Comparison of ENCODE assay signal across 19 cellular contexts in the genomic region with DNA sequence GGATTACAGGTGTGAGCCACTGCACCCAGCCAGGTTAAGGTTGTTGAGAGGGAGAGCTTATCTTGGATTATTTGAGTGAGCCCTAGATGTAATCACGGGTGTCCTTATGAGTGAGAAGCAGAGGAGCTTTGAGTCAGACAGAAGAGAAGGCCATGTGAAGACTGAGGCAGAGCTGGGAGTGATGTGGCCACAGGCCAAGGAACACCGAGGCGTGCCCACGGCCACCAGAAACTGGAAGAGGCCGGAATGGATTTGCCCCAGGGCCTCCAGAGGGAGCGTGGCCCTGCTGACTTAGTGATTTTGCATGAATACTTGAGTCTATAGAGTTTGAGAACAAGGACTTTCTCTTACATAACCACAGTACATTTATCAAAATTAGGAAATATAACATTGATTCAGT.
DNase-seq lines count a peak whose midpoint lies in the region; ATAC-seq and TF ChIP-seq lines count a peak whose summit lies in the region.
"Had no signal": no experiment of that assay in that cellular context is flagged by ENCODE, and none has a peak within 500 bp of the region (broad histone marks: within the 10 kb centered on the region; RNA-seq: fewer than 3 reads in every experiment).

No MANE protein-coding gene starts in this region.

- DNase-seq in MCF 10A (ENCODE audit: unreplicated experiment) = peak; percentile 57
- DNase-seq in breast epithelium (ENCODE audit: low spot score in 2 of 2) = no peak
- DNase-seq in T-cell = no peak
- DNase-seq in central memory CD8-positive, alpha-beta T cell (ENCODE audit: low spot score in 2 of 2) = no peak
- no peak for DNase-seq in stimulated activated effector memory CD8-positive, alpha-beta T cell treated with anti-CD3 and anti-CD28 coated beads, Interleukin-12 subunit alpha, Interleukin-12 subunit beta, amount 100 ng/mL, for 72 hours (ENCODE audit: low spot score in 2 of 2)
- DNase-seq in NCI-H345 (lab: John Stamatoyannopoulos, UW) = no peak
- no peak for DNase-seq in NCI-H1092 (lab: John Stamatoyannopoulos, UW)
- no peak for DNase-seq in CD8-positive, alpha-beta T cell
- DNase-seq: CD8-positive, alpha-beta memory T cell; DMS79 treated with DMSO at 0.1 percent for 48 hours; H7; Kasumi-1; NCI-H1417; NCI-H187 treated with DMSO at 0.1 percent for 48 hours; OCI-M1; RPMI8226 had no signal

- H3K27me3 ChIP-seq in breast epithelium = no peaks in the 10 kb centered on the region
- H3K27me3 ChIP-seq in CD8-positive, alpha-beta T cell (ENCODE audit: insufficient read depth, low read length) = no peaks in the 10 kb centered on the region

- BruUV-seq in MCF 10A (replicated peaks; lab: Mats Ljungman, UMichigan) = no TSS peak

- H3K4me1 ChIP-seq in breast epithelium = no peaks in the 10 kb centered on the region
- H3K4me1 ChIP-seq in CD8-positive, alpha-beta T cell (ENCODE audit: insufficient read depth, low read length) = peaks cover 18% of the 10 kb centered on the region

- POLR2A ChIA-PET in MCF 10A (lab: Yijun Ruan, JAX) = interaction anchor here (0.6 kb wide), 1 partner anchor 10 kb away, joined by 3 read pairs; no protein-coding TSS in a partner anchor
- POLR2A ChIA-PET in T-cell (lab: Charles Lee) = no interaction called here
- POLR2A ChIA-PET in CD8-positive, alpha-beta T cell (lab: Charles Lee) = interaction anchor here (1.0 kb wide), 1 partner anchor 21 kb away, joined by 3 read pairs; no protein-coding TSS in a partner anchor

- TF ChIP-seq CTCF in MCF 10A (IDR thresholded peaks at IDR 0.05; ENCODE audit: unreplicated experiment) (no peak), breast epithelium (IDR thresholded peaks at IDR 0.05) (no peak)
- no peak for TF ChIP-seq CTCF in CD8-positive, alpha-beta T cell (IDR thresholded peaks at IDR 0.05)

- TF ChIP-seq POLR2A in breast epithelium (IDR thresholded peaks at IDR 0.05) = no peak

- H3K27ac Mint-ChIP-seq in MCF 10A (ENCODE audit: low read depth, unreplicated experiment) (peak overlapping the region; percentile 22), T-cell (peak overlapping the region; percentile 74 to 76)
- H3K27ac Mint-ChIP-seq in central memory CD8-positive, alpha-beta T cell (ENCODE audit: low read depth) = peak overlapping the region; percentile 32
- peak overlapping the region; percentile 16 for H3K27ac Mint-ChIP-seq in stimulated activated effector memory CD8-positive, alpha-beta T cell treated with anti-CD3 and anti-CD28 coated beads, Interleukin-12 subunit alpha, Interleukin-12 subunit beta, amount 100 ng/mL, for 72 hours
- H3K27ac Mint-ChIP-seq in CD8-positive, alpha-beta T cell = no peak overlapping the region
- H3K27ac Mint-ChIP-seq: B cell had no signal

- H3K4me3 Mint-ChIP-seq in MCF 10A (ENCODE audit: unreplicated experiment) (no peak overlapping the region), T-cell (no peak overlapping the region)
- no peak overlapping the region for H3K4me3 Mint-ChIP-seq in central memory CD8-positive, alpha-beta T cell
- H3K4me3 Mint-ChIP-seq in stimulated activated effector memory CD8-positive, alpha-beta T cell treated with anti-CD3 and anti-CD28 coated beads, Interleukin-12 subunit alpha, Interleukin-12 subunit beta, amount 100 ng/mL, for 72 hours = no peak overlapping the region
- no peak overlapping the region for H3K4me3 Mint-ChIP-seq in CD8-positive, alpha-beta T cell
- H3K4me3 Mint-ChIP-seq: B cell; CD8-positive, alpha-beta memory T cell; IgD-negative memory B cell had no signal

- H3K4me1 Mint-ChIP-seq in MCF 10A (ENCODE audit: insufficient read depth, unreplicated experiment) (peaks cover 12% of the 10 kb centered on the region), T-cell (peaks cover 37 to 44% (median 41%) of the 10 kb centered on the region in 3 donors)
- peaks cover 42% of the 10 kb centered on the region for H3K4me1 Mint-ChIP-seq in central memory CD8-positive, alpha-beta T cell
- H3K4me1 Mint-ChIP-seq in stimulated activated effector memory CD8-positive, alpha-beta T cell treated with anti-CD3 and anti-CD28 coated beads, Interleukin-12 subunit alpha, Interleukin-12 subunit beta, amount 100 ng/mL, for 72 hours = peaks cover 35% of the 10 kb centered on the region
- H3K4me1 Mint-ChIP-seq in CD8-positive, alpha-beta T cell (ENCODE audit: low read depth) = peaks cover 34% of the 10 kb centered on the region

- intact Hi-C loops in MCF 10A (cut with micrococcal nuclease) = no loop called here
- intact Hi-C loops in breast epithelium (cut with DNase I; ENCODE audit: low total_unique reads) = no loop called here
- intact Hi-C loops in CD8-positive, alpha-beta T cell (cut with DNase I, micrococcal nuclease) = no loop called here

- H3K36me3 Mint-ChIP-seq in MCF 10A (ENCODE audit: insufficient read depth, unreplicated experiment) (peaks cover 12% of the 10 kb centered on the region), T-cell (peaks cover 28% of the 10 kb centered on the region)
- H3K36me3 Mint-ChIP-seq in central memory CD8-positive, alpha-beta T cell (ENCODE audit: insufficient read depth) = peaks cover 2% of the 10 kb centered on the region
- H3K36me3 Mint-ChIP-seq in stimulated activated effector memory CD8-positive, alpha-beta T cell treated with anti-CD3 and anti-CD28 coated beads, Interleukin-12 subunit alpha, Interleukin-12 subunit beta, amount 100 ng/mL, for 72 hours = no peaks in the 10 kb centered on the region
- peaks cover 21% of the 10 kb centered on the region for H3K36me3 Mint-ChIP-seq in CD8-positive, alpha-beta T cell

- H3K36me3 ChIP-seq in breast epithelium = no peaks in the 10 kb centered on the region
- no peaks in the 10 kb centered on the region for H3K36me3 ChIP-seq in CD8-positive, alpha-beta T cell (ENCODE audit: insufficient read depth, low read length)

- H3K27me3 Mint-ChIP-seq in MCF 10A (ENCODE audit: insufficient read depth, unreplicated experiment) (no peaks in the 10 kb centered on the region), T-cell (no peaks in the 10 kb centered on the region)
- H3K27me3 Mint-ChIP-seq in central memory CD8-positive, alpha-beta T cell = no peaks in the 10 kb centered on the region
- H3K27me3 Mint-ChIP-seq in CD8-positive, alpha-beta T cell (ENCODE audit: low read depth) = no peaks in the 10 kb centered on the region
- H3K27me3 Mint-ChIP-seq: B cell; CD8-positive, alpha-beta memory T cell; IgD-negative memory B cell had no signal

- H3K9me3 Mint-ChIP-seq in MCF 10A (ENCODE audit: unreplicated experiment) = no peaks in the 10 kb centered on the region
- H3K9me3 Mint-ChIP-seq in T-cell = no peaks in the 10 kb centered on the region
- H3K9me3 Mint-ChIP-seq in central memory CD8-positive, alpha-beta T cell = no peaks in the 10 kb centered on the region
- H3K9me3 Mint-ChIP-seq in stimulated activated effector memory CD8-positive, alpha-beta T cell treated with anti-CD3 and anti-CD28 coated beads, Interleukin-12 subunit alpha, Interleukin-12 subunit beta, amount 100 ng/mL, for 72 hours = no peaks in the 10 kb centered on the region
- H3K9me3 Mint-ChIP-seq in CD8-positive, alpha-beta T cell = no peaks in the 10 kb centered on the region
- H3K9me3 Mint-ChIP-seq: CD8-positive, alpha-beta memory T cell had no signal

- no peak overlapping the region for H3K4me3 ChIP-seq in breast epithelium
- H3K4me3 ChIP-seq in CD8-positive, alpha-beta T cell (ENCODE audit: low read depth, low read length) = no peak overlapping the region

- no peak for ATAC-seq in T-cell (replicated peaks in 1 of 4)
- ATAC-seq in central memory CD8-positive, alpha-beta T cell (replicated peaks; ENCODE audit: extremely low read depth, poor library complexity, severe bottlenecking) = no peak
- no peak for ATAC-seq in stimulated activated effector memory CD8-positive, alpha-beta T cell treated with anti-CD3 and anti-CD28 coated beads, Interleukin-12 subunit alpha, Interleukin-12 subunit beta, amount 100 ng/mL, for 72 hours
- no peak for ATAC-seq in CD8-positive, alpha-beta T cell

- no peaks in the 10 kb centered on the region for H3K9me3 ChIP-seq in breast epithelium
- H3K9me3 ChIP-seq in CD8-positive, alpha-beta T cell (ENCODE audit: low read length) = no peaks in the 10 kb centered on the region

- CTCF ChIA-PET in MCF 10A (lab: Yijun Ruan, JAX) (interaction anchor here (0.7 to 0.8 kb wide), 3 partner anchors 10 to 180 kb away, joined by 3 to 4 read pairs (median 3); no protein-coding TSS in a partner anchor), T-cell (lab: Charles Lee) (no interaction called here)
- CTCF ChIA-PET in CD8-positive, alpha-beta T cell (lab: Charles Lee) = no interaction called here

- H3K27ac ChIP-seq in breast epithelium = no peak overlapping the region
- no peak overlapping the region for H3K27ac ChIP-seq in CD8-positive, alpha-beta T cell (ENCODE audit: low read depth, low read length)
- H3K27ac ChIP-seq: HL-60 had no signal

Comparison
In these comparisons a context has a peak if more than half of its experiments do, and no peak if none do; other contexts are left out.
1. POLR2A ChIA-PET loops: an anchor here in MCF 10A (0.6 kb wide) and CD8-positive, alpha-beta T cell (1.0 kb wide); none called in T-cell.